9 cellular contexts compared by ENCODE assay signal in genomic region chr10:34780818-34781380, GRCh38. TPM values are rescaled to one million over a fixed set of nuclear protein-coding genes. Genes with fewer than 3 reads are reported as not detected.
DNase-seq lines count a peak whose midpoint lies in the region; ATAC-seq, FAIRE-seq and TF ChIP-seq lines count a peak whose summit lies in the region.
"Had no signal": no experiment of that assay in that cellular context is flagged by ENCODE, and none has a peak within 500 bp of the region (broad histone marks: within the 10 kb centered on the region; RNA-seq: fewer than 3 reads in every experiment).

No MANE protein-coding gene starts in this region.

- no peak overlapping the region for H3K4me3 ChIP-seq in mesendoderm (ENCODE audit: low read length)

- H3K79me2 ChIP-seq in mesendoderm (ENCODE audit: control insufficient read depth, insufficient read depth, low read length), result peaks cover 52% of the 10 kb centered on the region

- no peak overlapping the region for H2BK5ac ChIP-seq in mesendoderm (ENCODE audit: low read length)

- H3K36me3 ChIP-seq in mesendoderm (ENCODE audit: control insufficient read depth, insufficient read depth, low read length), result no peaks in the 10 kb centered on the region

- H2BK15ac ChIP-seq in mesendoderm (replicated peaks; ENCODE audit: low read depth), result no peak overlapping the region

- H4K8ac ChIP-seq in mesendoderm (ENCODE audit: low read depth, low read length), result no peak overlapping the region

- CTCF ChIA-PET in CD4-positive, alpha-beta T cell (lab: Charles Lee), result no interaction called here
- CTCF ChIA-PET in WTC11 (lab: Charles Lee), result interaction anchor here (0.8 to 1.4 kb wide), 3 partner anchors 11 to 157 kb away, joined by 3 read pairs; no protein-coding TSS in a partner anchor

- H3K18ac ChIP-seq in mesendoderm (ENCODE audit: low read length), result no peak overlapping the region

- H3K79me1 ChIP-seq in mesendoderm (ENCODE audit: low read length), result peaks cover 16% of the 10 kb centered on the region

- H3K9me3 ChIP-seq in CD4-positive, alpha-beta T cell (ENCODE audit: control insufficient read depth, low read length), result no peaks in the 10 kb centered on the region

- ATAC-seq in CD4-positive, alpha-beta T cell (ENCODE audit: poor library complexity), result no peak
- ATAC-seq in HG03135 (IDR thresholded peaks at IDR 0.05; ENCODE audit: unreplicated experiment) (peak; percentile 72), WTC11 (peak; percentile 75)

- H3K36me3 Mint-ChIP-seq in CD4-positive, alpha-beta T cell (ENCODE audit: low read depth), result no peaks in the 10 kb centered on the region
- H3K36me3 Mint-ChIP-seq in WTC11, result no peaks in the 10 kb centered on the region

- no peaks in the 10 kb centered on the region for H3K27me3 ChIP-seq in CD4-positive, alpha-beta T cell (ENCODE audit: control insufficient read depth, insufficient read depth, low read length)
- H3K27me3 ChIP-seq in mesendoderm (ENCODE audit: insufficient read depth, low read length, poor library complexity), result no peaks in the 10 kb centered on the region

- H3K4me3 Mint-ChIP-seq in CD4-positive, alpha-beta T cell, result peak overlapping the region; percentile 43
- H3K4me3 Mint-ChIP-seq in WTC11, result no peak overlapping the region

- no peak for DNase-seq in CD4-positive, alpha-beta T cell
- peak; percentile 28 for DNase-seq in GM19239 (ENCODE audit: insufficient read length, low spot score)
- DNase-seq in WTC11 (ENCODE audit: low spot score), result no peak
- DNase-seq in mesendoderm, result peak; percentile 34
- DNase-seq in amniotic stem cell (lab: John Stamatoyannopoulos, UW), result no peak
- DNase-seq in NCI-H1694 treated with DMSO at 0.1 percent for 48 hours (lab: John Stamatoyannopoulos, UW), result no peak
- DNase-seq in HT-29 (ENCODE audit: low spot score), result no peak

- no peak overlapping the region for H3K4ac ChIP-seq in mesendoderm (ENCODE audit: low read depth, low read length)

- no peak overlapping the region for H3K23ac ChIP-seq in mesendoderm (ENCODE audit: low read length)

- no CpG with 5 or more reads among the region's 11 CpGs for WGBS in mesendoderm (ENCODE audit: extremely low coverage, insufficient coverage, low lambda C conversion rate)

- no peak overlapping the region for H2BK120ac ChIP-seq in mesendoderm (ENCODE audit: low read depth, low read length)

- H3K27me3 Mint-ChIP-seq in CD4-positive, alpha-beta T cell, result peaks cover 12% of the 10 kb centered on the region
- no peaks in the 10 kb centered on the region for H3K27me3 Mint-ChIP-seq in WTC11 (ENCODE audit: low read depth)

- H2AK5ac ChIP-seq in mesendoderm (ENCODE audit: low read length), result no peak overlapping the region

- intact Hi-C loops in CD4-positive, alpha-beta T cell (cut with DNase I, micrococcal nuclease), result no loop called here

- H3K4me1 ChIP-seq in mesendoderm (ENCODE audit: control insufficient read depth, low read depth, low read length), result peaks cover 10% of the 10 kb centered on the region

- H3K27ac ChIP-seq in CD4-positive, alpha-beta T cell (ENCODE audit: low read depth, low read length), result no peak overlapping the region
- H3K27ac ChIP-seq in mesendoderm (ENCODE audit: low read depth, low read length), result no peak overlapping the region
- H3K27ac ChIP-seq: epithelial cell of prostate had no signal

- H3K27ac Mint-ChIP-seq in CD4-positive, alpha-beta T cell, result no peak overlapping the region
- peak overlapping the region; percentile 78; the same call in 1 of the 2 replicates for H3K27ac Mint-ChIP-seq in WTC11

- peaks cover 8% of the 10 kb centered on the region for H3K4me1 Mint-ChIP-seq in CD4-positive, alpha-beta T cell (ENCODE audit: low read depth)
- peaks cover 54% of the 10 kb centered on the region for H3K4me1 Mint-ChIP-seq in WTC11

- H4K5ac ChIP-seq in mesendoderm (ENCODE audit: low read length), result no peak overlapping the region

- no peak for TF ChIP-seq CTCF in CD4-positive, alpha-beta T cell (IDR thresholded peaks at IDR 0.05)
- no peak for TF ChIP-seq CTCF in WTC11 (IDR thresholded peaks at IDR 0.05)

- POLR2A ChIA-PET in CD4-positive, alpha-beta T cell (lab: Charles Lee), result interaction anchor here (1.0 kb wide), 1 partner anchor 11 kb away, joined by 3 read pairs; no protein-coding TSS in a partner anchor
- POLR2A ChIA-PET in WTC11 (lab: Charles Lee), result interaction anchor here (0.6 kb wide), 1 partner anchor 27 kb away, joined by 3 read pairs; no protein-coding TSS in a partner anchor

- no peak overlapping the region for H3K4me2 ChIP-seq in mesendoderm (ENCODE audit: low read length)

- no peak overlapping the region for H3K9ac ChIP-seq in mesendoderm (ENCODE audit: low read length)

- no peak overlapping the region for H3K56ac ChIP-seq in mesendoderm (ENCODE audit: low read length)

- no peaks in the 10 kb centered on the region for H3K9me3 Mint-ChIP-seq in CD4-positive, alpha-beta T cell
- H3K9me3 Mint-ChIP-seq in WTC11, result no peaks in the 10 kb centered on the region

- FAIRE-seq in GM19239 (lab: Jason Lieb, UNC), result peak; percentile 93

TF ChIP-seq in WTC11, 78 proteins besides CTCF, POLR2A, EP300 and RAD21:
- TF ChIP-seq ZNF423 (CRISPR knock-in tag; IDR thresholded peaks at IDR 0.05) (peak; percentile 6; the same call in 1 of the 2 replicates), ZNF121 (CRISPR knock-in tag; IDR thresholded peaks at IDR 0.05) (no peak), STAT6 (CRISPR knock-in tag; conservative IDR thresholded peaks at IDR 0.05; ENCODE audit: low read depth) (no peak), ZNF396 (CRISPR knock-in tag; IDR thresholded peaks at IDR 0.05; ENCODE audit: borderline replicate concordance) (no peak)

RNA-seq across cellular contexts. Expression of gene PARD3, which starts 34.2 kb away (rescaled TPM):
- under 1 TPM; 0.53 to 0.71 TPM for total RNA-seq in CD4-positive, alpha-beta T cell
- 44.9 to 51.8 TPM (median 47.0 TPM) in 3 replicates for total RNA-seq in WTC11 (2021)
- 54.6 TPM for polyA plus RNA-seq in mesendoderm (2013, experiment 1 of 2)
- polyA plus RNA-seq in mesendoderm (2013, experiment 2 of 2), result 55.6 TPM
- total RNA-seq in HT-29 (2014; rRNA removed; shearing (Covaris generic)), result 24.3 and 29.1 TPM in 2 replicates

Comparison
In these comparisons a context has a peak if more than half of its experiments do, and no peak if none do; other contexts are left out.
1. DNase-seq: peak in GM19239 (single experiment) and mesendoderm (single experiment); none in CD4-positive, alpha-beta T cell (0 of 10), WTC11 (single experiment), amniotic stem cell (single experiment), NCI-H1694 treated with DMSO at 0.1 percent for 48 hours (single experiment) and HT-29 (single experiment).
2. RNA of gene PARD3, which starts 34.2 kb away (total RNA-seq): 44.9 to 51.8 TPM in WTC11 and 24.3 to 29.1 TPM in HT-29; 0.53 to 0.71 TPM in CD4-positive, alpha-beta T cell; every median in the first group is over 10 times any median in the second.